ENCODE assay signal across 33 cellular contexts in the genomic region with DNA sequence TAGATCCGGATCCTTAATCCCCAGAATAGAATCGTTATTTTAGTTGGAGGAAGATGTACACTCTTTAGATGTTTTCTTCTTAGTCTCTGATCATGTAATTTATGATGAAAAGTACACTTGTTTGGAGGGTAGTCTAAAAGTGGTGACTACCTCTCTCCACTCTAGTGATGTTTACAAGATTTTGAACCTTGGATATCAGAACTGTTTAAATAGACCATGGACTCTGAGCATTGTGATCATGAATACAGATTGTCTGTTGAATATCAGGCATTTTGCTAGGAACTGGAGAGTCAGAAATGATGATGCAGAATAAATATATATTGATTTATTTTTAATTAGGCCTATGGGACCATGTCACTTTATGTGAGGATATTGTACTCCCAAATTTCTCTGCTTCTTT.
"Had no signal": no experiment of that assay in that cellular context is flagged by ENCODE, and none has a peak within 500 bp of the region (broad histone marks: within the 10 kb centered on the region; RNA-seq: fewer than 3 reads in every experiment).

No MANE protein-coding gene starts in this region.

- DNase-seq: Kasumi-1, KG1, MG63, NCI-H1048, NCI-H1092 treated with DMSO at 0.1 percent for 48 hours, NCI-H1105 treated with DMSO at 0.1 percent for 48 hours, NCI-H1417, NCI-H1436, NCI-H146, NCI-H1694, NCI-H187, NCI-H1930, NCI-H2029 treated with DMSO at 0.1 percent for 48 hours, NCI-H2081 treated with DMSO at 0.1 percent for 48 hours, NCI-H2107, NCI-H2171, NCI-H226, NCI-H446 treated with DMSO at 0.1 percent for 48 hours, NCI-H510A, NCI-H524, NCI-H526, NCI-H69, NCI-H748 treated with DMSO at 0.1 percent for 48 hours, NCI-H82, OCI-M1, PC-3, Peyer's patch, Right ventricle myocardium superior, RPMI8226, SHP77 treated with DMSO at 0.1 percent for 48 hours, SK-N-SH, SW 1271 had no signal

- H3K9me3 ChIP-seq: MG63, Peyer's patch, SJSA1, SK-N-SH had no signal

- ATAC-seq: PC-3 had no signal

- H3K9ac ChIP-seq: SK-N-SH had no signal

- H3K27me3 ChIP-seq: MG63, Peyer's patch, SJSA1 had no signal

- H3K27ac ChIP-seq: Peyer's patch, SJSA1 had no signal

- H3K36me3 ChIP-seq: MG63, Peyer's patch, SJSA1 had no signal

- H3K4me1 ChIP-seq: Peyer's patch, SJSA1 had no signal

- H3K4me3 ChIP-seq: MG63, Peyer's patch, SJSA1 had no signal

- H3K4me2 ChIP-seq: SK-N-SH had no signal
